ENCODE assay signal across 8 cellular contexts in genomic region chr5:126595486-126596083, GRCh38. TPM values are rescaled to one million over a fixed set of nuclear protein-coding genes. Genes with fewer than 3 reads are reported as not detected.
DNase-seq lines count a peak whose midpoint lies in the region; ATAC-seq and TF ChIP-seq lines count a peak whose summit lies in the region.

No MANE protein-coding gene starts in this region.

- no peak for TF ChIP-seq CTCF in endothelial cell (IDR thresholded peaks at IDR 0.05; ENCODE audit: unreplicated experiment)
- no peak for TF ChIP-seq CTCF in prostate gland (IDR thresholded peaks at IDR 0.05)
- TF ChIP-seq CTCF in GM20000 (IDR thresholded peaks at IDR 0.05; ENCODE audit: extremely low read depth, missing control alignments) = no peak

- 66% methylated on average over 22 of the region's 22 CpGs for WGBS in prostate gland

- TF ChIP-seq POLR2A in prostate gland (IDR thresholded peaks at IDR 0.05) = no peak

- H3K4me1 Mint-ChIP-seq in endothelial cell (ENCODE audit: unreplicated experiment) = peaks cover 31% of the 10 kb centered on the region

- H3K27ac Mint-ChIP-seq in endothelial cell (ENCODE audit: unreplicated experiment) = peak overlapping the region; percentile 98

- H3K4me3 Mint-ChIP-seq in endothelial cell (ENCODE audit: unreplicated experiment) = peak overlapping the region; percentile 94

- no peaks in the 10 kb centered on the region for H3K36me3 ChIP-seq in prostate gland

- H3K27ac ChIP-seq in prostate gland = peak overlapping the region; percentile 66 to 75

- peaks cover 5% of the 10 kb centered on the region for H3K4me1 ChIP-seq in prostate gland (replicated peaks)

- H3K27me3 ChIP-seq in prostate gland (replicated peaks; ENCODE audit: insufficient read depth) = no peaks in the 10 kb centered on the region

- DNase-seq in endothelial cell (ENCODE audit: low spot score) (no peak), prostate gland (ENCODE audit: low spot score) (no peak), NCI-H2029 treated with DMSO at 0.1 percent for 48 hours (lab: John Stamatoyannopoulos, UW) (no peak), COLO668 (lab: John Stamatoyannopoulos, UW; ENCODE audit: unreplicated experiment) (no peak), Ammon's horn (ENCODE audit: low spot score) (no peak), GM20000 (ENCODE audit: low spot score) (no peak)

- H3K4me3 ChIP-seq in prostate gland = peak overlapping the region; percentile 46 to 59

- H3K36me3 Mint-ChIP-seq in endothelial cell (ENCODE audit: low read depth, unreplicated experiment) = peaks cover 8% of the 10 kb centered on the region

- H3K27me3 Mint-ChIP-seq in endothelial cell (ENCODE audit: unreplicated experiment) = peaks cover 6% of the 10 kb centered on the region

- H3K9me3 ChIP-seq in prostate gland = no peaks in the 10 kb centered on the region

- no peaks in the 10 kb centered on the region for H3K9me3 Mint-ChIP-seq in endothelial cell (ENCODE audit: unreplicated experiment)

- ATAC-seq in GM19395 (IDR thresholded peaks at IDR 0.05; ENCODE audit: unreplicated experiment) (peak; percentile 25), HG03460 (IDR thresholded peaks at IDR 0.05; ENCODE audit: unreplicated experiment) (peak; percentile 22)

- intact Hi-C loops in prostate gland (cut with DNase I) = loop anchor here (5.0 kb wide), 1 partner anchor 258 kb away; no protein-coding TSS in a partner anchor

RNA-seq across cellular contexts. Expression of gene ALDH7A1, which starts 0.6 kb away (rescaled TPM):
- total RNA-seq in endothelial cell (ENCODE audit: unreplicated experiment) (76.6 TPM), prostate gland (10 to 100 TPM; 59.8 to 62.7 TPM)

RNA-seq across cellular contexts. Expression of gene PHAX, which starts 5.2 kb away (rescaled TPM):
- total RNA-seq in endothelial cell (ENCODE audit: unreplicated experiment) (33.4 TPM), prostate gland (10 to 100 TPM; 22.2 to 40.7 TPM)
